Comparison of ENCODE assay signal across 8 cellular contexts in genomic region chr6:73518982-73519850, GRCh38. TPM values are rescaled to one million over a fixed set of nuclear protein-coding genes. Genes with fewer than 3 reads are reported as not detected.
DNase-seq lines count a peak whose midpoint lies in the region; ATAC-seq, FAIRE-seq and TF ChIP-seq lines count a peak whose summit lies in the region.
"Not testable (repeated sequence)": the region's sequence is repeated elsewhere in the genome, so short reads cannot be mapped to it uniquely, and the experiment has no call there.

No MANE protein-coding gene starts in this region.

- H3K79me2 ChIP-seq in DND-41 (ENCODE audit: insufficient read depth, low read length) (peaks cover 75% of the 10 kb centered on the region), Karpas-422 (ENCODE audit: low read length) (peaks cover 22% of the 10 kb centered on the region), K562 (ENCODE audit: control insufficient read depth, insufficient read depth, low read length) (peaks cover 75% of the 10 kb centered on the region), HepG2 (ENCODE audit: insufficient read depth, low read length) (peaks cover 28% of the 10 kb centered on the region)

- not testable (repeated sequence) for H3K27me3 ChIP-seq in DND-41 (ENCODE audit: insufficient read depth, low read length, poor library complexity); Karpas-422 (ENCODE audit: low read length); K562 (ENCODE audit: control insufficient read depth in 2 of 2, insufficient read depth in 2 of 2, low read length in 2 of 2); esophagus squamous epithelium; HepG2 (ENCODE audit: control insufficient read depth in 1 of 2, insufficient read depth in 2 of 2, low read length in 2 of 2); pancreas; transverse colon

- in situ Hi-C loops in K562 (cut with MboI); HepG2 (cut with HindIII; ENCODE audit: extremely low pct_ligation_motif_present, low pct_unique_long_range_greater_than_20kb): not testable (repeated sequence)
- in situ Hi-C loops in transverse colon (cut with MboI; ENCODE audit: low pct_ligation_motif_present in 1 of 4, low pct_unique_long_range_greater_than_20kb in 1 of 4, low sequenced_read_pairs in 3 of 4), result loop anchor here in 3 of 4 donors (10.0 to 25.0 kb wide), 2 partner anchors 86 to 93 kb away; no protein-coding TSS in a partner anchor

- not testable (repeated sequence) for H3K9me2 ChIP-seq in Karpas-422 (replicated peaks; ENCODE audit: insufficient read depth, low read length)

- TSS peak; percentile 38 for BruUV-seq in K562 (replicated peaks; lab: Mats Ljungman, UMichigan)
- BruUV-seq in HepG2 (replicated peaks; lab: Mats Ljungman, UMichigan), result TSS peak; percentile 52

- CTCF ChIA-PET in K562 (lab: Yijun Ruan, JAX; ENCODE audit: low intra/inter-chr PET ratio); HepG2 (lab: Yijun Ruan, JAX; ENCODE audit: low intra/inter-chr PET ratio, low total read pairs): not testable (repeated sequence)

- H3K4me3 ChIP-seq in DND-41 (ENCODE audit: low read depth in 1 of 2, low read length in 2 of 2), result peak overlapping the region; percentile 68 to 74; a peak in 3 of 4 replicates
- H3K4me3 ChIP-seq in Karpas-422 (ENCODE audit: low read length), result peak overlapping the region; percentile 99
- H3K4me3 ChIP-seq in WI38 (ENCODE audit: low read depth, low read length), result peak overlapping the region; percentile 99
- peak overlapping the region; percentile 80 for H3K4me3 ChIP-seq in K562
- H3K4me3 ChIP-seq in esophagus squamous epithelium, result peak overlapping the region; percentile 63 to 92 (median 82)
- H3K4me3 ChIP-seq in HepG2 (replicated peaks in 1 of 3; ENCODE audit: insufficient read depth in 1 of 3, low read depth in 2 of 3, low read length in 3 of 3), result peak overlapping the region; percentile 78 to 100 (median 97)
- H3K4me3 ChIP-seq in pancreas, result peak overlapping the region; percentile 64 to 85 (median 73)
- H3K4me3 ChIP-seq in transverse colon, result peak overlapping the region; percentile 78 to 95 (median 79)

- WGBS in K562 (ENCODE audit: insufficient coverage, low coverage, missing lambda C conversion rate), result 0% methylated on average over 5 of the region's 8 CpGs
- WGBS in esophagus squamous epithelium, 2 donors, result 0 to 4% methylated on average over 5 to 7 of the region's 8 CpGs
- WGBS in HepG2 (ENCODE audit: low lambda C conversion rate), result 4% methylated on average over 6 of the region's 8 CpGs
- 3 to 8% methylated on average over 7 of the region's 8 CpGs for WGBS in pancreas, 2 donors
- 0 to 5% methylated on average over 4 to 8 of the region's 8 CpGs for WGBS in transverse colon (ENCODE audit: low coverage in 1 of 2), 2 donors

- intact Hi-C loops in K562 (cut with micrococcal nuclease); esophagus squamous epithelium (cut with DNase I); HepG2 (cut with micrococcal nuclease; ENCODE audit: unreplicated experiment); transverse colon (cut with DNase I; ENCODE audit: low total_unique reads): not testable (repeated sequence)
- intact Hi-C loops in pancreas (cut with DNase I), result loop anchor here in 1 of 3 donors (5.0 kb wide), 1 partner anchor 93 kb away; no protein-coding TSS in a partner anchor

- H2AFZ ChIP-seq in DND-41 (ENCODE audit: low read depth, low read length); Karpas-422 (ENCODE audit: low read length); K562 (ENCODE audit: low read depth, low read length); HepG2 (ENCODE audit: low read length): not testable (repeated sequence)

- H3K27ac ChIP-seq in DND-41 (ENCODE audit: low read length) (peak overlapping the region; percentile 94), Karpas-422 (ENCODE audit: low read length) (peak overlapping the region; percentile 96), K562 (ENCODE audit: extremely low read depth, low read depth, low read length) (peak overlapping the region; percentile 96), esophagus squamous epithelium (peak overlapping the region; percentile 100), HepG2 (ENCODE audit: extremely low read length, insufficient read depth, low read length) (peak overlapping the region; percentile 100), pancreas (peak overlapping the region in 3 of 4 donors; percentile 98 to 99 (median 99)), transverse colon (peak overlapping the region; percentile 97 to 100 (median 99))

- not testable (repeated sequence) for TF ChIP-seq CTCF in DND-41 (IDR thresholded peaks at IDR 0.05; ENCODE audit: borderline replicate concordance, extremely low read depth, low read length, poor library complexity, severe bottlenecking); WI38 (IDR thresholded peaks at IDR 0.05; ENCODE audit: low read depth, low read length); K562 (IDR thresholded peaks at IDR 0.05 in 2 of 3, conservative IDR thresholded peaks at IDR 0.05 in 1 of 3; ENCODE audit: insufficient read depth in 2 of 3, low read depth in 1 of 3, low read length in 3 of 3); esophagus squamous epithelium (IDR thresholded peaks at IDR 0.05); HepG2 (CRISPR knock-in tag; IDR thresholded peaks at IDR 0.05); pancreas (IDR thresholded peaks at IDR 0.05); transverse colon (IDR thresholded peaks at IDR 0.05)

- POLR2A ChIA-PET in K562 (lab: Yijun Ruan, JAX) (interaction anchor here (0.6 to 5.2 kb wide), 29 partner anchors 11 to 958 kb away, joined by 3 to 91 read pairs (median 6); partner anchors contain the start of genes MTO1 and SLC17A5), HepG2 (lab: Yijun Ruan, JAX) (interaction anchor here (0.9 to 6.5 kb wide), 8 partner anchors 24 to 134 kb away, joined by 5 to 130 read pairs (median 28); partner anchors contain the start of genes MTO1 and SLC17A5)

- H3K9me3 ChIP-seq in DND-41 (ENCODE audit: insufficient read depth, low read length, severe bottlenecking); Karpas-422 (ENCODE audit: low read length); K562 (replicated peaks; ENCODE audit: control insufficient read depth, insufficient read depth, low read depth, low read length); esophagus squamous epithelium; HepG2 (ENCODE audit: low read length); pancreas; transverse colon: not testable (repeated sequence)

- DNase-seq in DND-41; K562 (ENCODE audit: extremely low read depth in 1 of 4, low spot score in 3 of 4); esophagus squamous epithelium (lab: John Stamatoyannopoulos, UW); HepG2 (ENCODE audit: low spot score); pancreas; transverse colon: not testable (repeated sequence)
- peak; percentile 57 for DNase-seq in Karpas-422

- TF ChIP-seq EP300 in K562 (IDR thresholded peaks at IDR 0.05; ENCODE audit: low read length); HepG2 (IDR thresholded peaks at IDR 0.05; ENCODE audit: low read depth in 2 of 2, low read length in 2 of 2); HepG2 (CRISPR knock-in tag; IDR thresholded peaks at IDR 0.05; ENCODE audit: borderline replicate concordance); transverse colon (IDR thresholded peaks at IDR 0.05; ENCODE audit: low read depth): not testable (repeated sequence)

- peak overlapping the region; percentile 82 for H3K4me2 ChIP-seq in DND-41 (ENCODE audit: insufficient read depth, low read length)
- peak overlapping the region; percentile 94 for H3K4me2 ChIP-seq in Karpas-422 (ENCODE audit: low read depth, low read length, poor library complexity, severe bottlenecking)
- peak overlapping the region; percentile 92 for H3K4me2 ChIP-seq in K562 (ENCODE audit: insufficient read depth, low read length)
- peak overlapping the region; percentile 88 for H3K4me2 ChIP-seq in HepG2 (ENCODE audit: low read depth, low read length)

- TF ChIP-seq POLR2A in K562 (conservative IDR thresholded peaks at IDR 0.05), result peak; percentile 24; the same call in 1 of the 2 replicates
- TF ChIP-seq POLR2A in esophagus squamous epithelium (IDR thresholded peaks at IDR 0.05); HepG2 (IDR thresholded peaks at IDR 0.05; ENCODE audit: insufficient read depth in 1 of 2, low read depth in 2 of 2, low read length in 2 of 2); transverse colon (IDR thresholded peaks at IDR 0.05): not testable (repeated sequence)

- H3K36me3 ChIP-seq in DND-41 (ENCODE audit: insufficient read depth, low read length) (peaks cover 60% of the 10 kb centered on the region), Karpas-422 (ENCODE audit: insufficient read depth, low read length) (peaks cover 49% of the 10 kb centered on the region), K562 (ENCODE audit: control insufficient read depth, insufficient read depth, low read length) (peaks cover 55% of the 10 kb centered on the region), esophagus squamous epithelium (peaks cover 9 to 59% (median 27%) of the 10 kb centered on the region in 3 donors), HepG2 (replicated peaks in 1 of 2; ENCODE audit: control insufficient read depth in 1 of 2, insufficient read depth in 2 of 2, low read length in 2 of 2) (peaks cover 7 to 33% of the 10 kb centered on the region in 2 experiments), pancreas (peaks cover 5 to 37% (median 11%) of the 10 kb centered on the region in 3 donors), transverse colon (peaks cover 0 to 22% (median 9%) of the 10 kb centered on the region in 4 donors)

- TF ChIP-seq RAD21 in K562 (CRISPR knock-in tag; conservative IDR thresholded peaks at IDR 0.05 in 1 of 2, IDR thresholded peaks at IDR 0.05 in 1 of 2); HepG2 (CRISPR knock-in tag; IDR thresholded peaks at IDR 0.05): not testable (repeated sequence)

- ATAC-seq in DND-41 (ENCODE audit: insufficient read depth, low read depth); K562; HepG2; pancreas: not testable (repeated sequence)

- not testable (repeated sequence) for H3K9me1 ChIP-seq in K562 (ENCODE audit: control insufficient read depth, insufficient read depth, low read length)

- not testable (repeated sequence) for FAIRE-seq in K562 (lab: Jason Lieb, UNC); HepG2 (lab: Jason Lieb, UNC); pancreas (lab: Jason Lieb, UNC)

- H3K9ac ChIP-seq in DND-41 (ENCODE audit: low read depth, low read length) (peak overlapping the region; percentile 98), Karpas-422 (ENCODE audit: low read length) (peak overlapping the region; percentile 100), K562 (ENCODE audit: insufficient read depth in 1 of 2, low read depth in 2 of 2, low read length in 2 of 2) (peak overlapping the region; percentile 99 to 100), HepG2 (ENCODE audit: insufficient read depth, low read depth, low read length) (peak overlapping the region; percentile 100)

- H3K4me1 ChIP-seq in DND-41 (ENCODE audit: insufficient read depth, low read length) (peaks cover 52% of the 10 kb centered on the region), Karpas-422 (ENCODE audit: low read length) (peaks cover 32% of the 10 kb centered on the region), esophagus squamous epithelium (peaks cover 12 to 76% (median 51%) of the 10 kb centered on the region in 3 donors), HepG2 (ENCODE audit: insufficient read depth, low read length) (peaks cover 43% of the 10 kb centered on the region), pancreas (peaks cover 9 to 29% (median 15%) of the 10 kb centered on the region in 3 donors), transverse colon (peaks cover 22 to 65% (median 38%) of the 10 kb centered on the region in 4 donors)
- not testable (repeated sequence) for H3K4me1 ChIP-seq in K562 (replicated peaks in 1 of 2; ENCODE audit: control insufficient read depth in 2 of 2, insufficient read depth in 2 of 2, low read length in 2 of 2)

- H4K20me1 ChIP-seq in DND-41 (ENCODE audit: insufficient read depth, low read length) (peaks cover 49% of the 10 kb centered on the region), Karpas-422 (ENCODE audit: insufficient read depth, low read depth, low read length) (peaks cover 19% of the 10 kb centered on the region), K562 (replicated peaks; ENCODE audit: control insufficient read depth, insufficient read depth, low read length) (peaks cover 38% of the 10 kb centered on the region), HepG2 (ENCODE audit: insufficient read depth, low read length) (peaks cover 55% of the 10 kb centered on the region)

RNA-seq across cellular contexts. Expression of gene EEF1A1, which starts 1.6 kb away (rescaled TPM):
- total RNA-seq in Karpas-422 (2014; rRNA removed; shearing (Covaris generic); ENCODE audit: low replicate concordance), result 10,549 and 10,623 TPM in 2 replicates
- 1,932 and 2,326 TPM in 2 replicates for total RNA-seq in K562 (2011; cell fraction: chromatin; rRNA removed; ENCODE audit: low replicate concordance)
- total RNA-seq in K562 (2011; cell fraction: nucleolus; rRNA removed), result 1,765 and 1,966 TPM in 2 replicates
- total RNA-seq in K562 (2011; cell fraction: nucleoplasm; rRNA removed), result 2,955 and 4,950 TPM in 2 replicates
- total RNA-seq in K562 (2014; rRNA removed) (8,400 and 9,577 TPM in 2 replicates), K562 (2014; rRNA removed; fragmentation: Illumina TruSeq; extraction: Trizol) (12,995 and 14,391 TPM in 2 replicates), K562 (2015; rRNA removed; fragmentation: Illumina TruSeq; extraction: Trizol) (12,931 and 13,052 TPM in 2 replicates), K562 (2021) (11,082 and 11,449 TPM in 2 replicates), esophagus squamous epithelium (over 10,000 TPM in 1 of 4 donors, 1,000 to 10,000 TPM in 3; 4,136 to 11,610 (median 7,059) TPM), HepG2 (2016; rRNA removed; fragmentation: Illumina TruSeq; extraction: Trizol) (13,726 and 19,145 TPM in 2 replicates), pancreas (over 10,000 TPM in 1 of 6 donors, 1,000 to 10,000 TPM in 5; 5,266 to 10,343 (median 8,842) TPM), transverse colon (1,000 to 10,000 TPM; 2,654 to 8,743 (median 5,443) TPM)
- polyA plus RNA-seq in K562 (2011; rRNA removed) (17,323 and 19,925 TPM in 2 replicates), K562 (2014; fragmentation: Illumina TruSeq; extraction: Trizol) (11,237 and 11,368 TPM in 2 replicates), K562 (2014; fragmentation: Nextera tagmentation; extraction: Ambion mirVana) (1,000 to 10,000 TPM; 6,453 to 7,909 TPM), K562 (2014; rRNA removed) (9,792 and 9,810 TPM in 2 replicates), HepG2 (2011; rRNA removed) (14,480 and 17,172 TPM in 2 replicates), pancreas (1,000 to 10,000 TPM; 5,006 to 5,774 TPM)
- polyA plus RNA-seq in K562 (2011; cell fraction: cytosol; rRNA removed), result 8,489 and 17,996 TPM in 2 replicates
- polyA plus RNA-seq in K562 (2011; cell fraction: nucleus; rRNA removed), result 2,973 and 6,796 TPM in 2 replicates
- polyA plus RNA-seq in K562 (2012), result 12,775 and 16,724 TPM in 2 replicates
- polyA minus RNA-seq in K562 (2011; rRNA and poly(A)+ RNA removed), result 13,120 and 13,707 TPM in 2 replicates
- 5,589 and 5,926 TPM in 2 replicates for polyA minus RNA-seq in K562 (2011; cell fraction: cytosol; rRNA and poly(A)+ RNA removed)
- polyA minus RNA-seq in K562 (2011; cell fraction: nucleus; rRNA and poly(A)+ RNA removed), result 792 and 2,209 TPM in 2 replicates
- 8,339 and 10,487 TPM in 2 replicates for total RNA-seq in HepG2 (2016; cell fraction: cytosol; rRNA removed; fragmentation: Illumina TruSeq; extraction: Trizol; ENCODE audit: low read depth)
- total RNA-seq in HepG2 (2016; cell fraction: insoluble cytoplasmic fraction; rRNA removed; fragmentation: Illumina TruSeq; extraction: Trizol), result 13,733 and 18,946 TPM in 2 replicates
- total RNA-seq in HepG2 (2016; cell fraction: membrane; rRNA removed; fragmentation: Illumina TruSeq; extraction: Trizol), result 28,006 and 33,792 TPM in 2 replicates
- total RNA-seq in HepG2 (2016; cell fraction: nucleus; rRNA removed; fragmentation: Illumina TruSeq; extraction: Trizol), result 5,621 and 5,952 TPM in 2 replicates
- 15,977 and 19,367 TPM in 2 replicates for polyA plus RNA-seq in HepG2 (2011; cell fraction: cytosol; rRNA removed)
- polyA plus RNA-seq in HepG2 (2011; cell fraction: nucleus; rRNA removed), result 3,845 and 5,107 TPM in 2 replicates
- 17,181 and 19,057 TPM in 2 replicates for polyA plus RNA-seq in HepG2 (2012)
- polyA plus RNA-seq in HepG2 (2016; cell fraction: cytosol; fragmentation: Illumina TruSeq; extraction: Trizol; ENCODE audit: low read depth), result 12,881 and 14,827 TPM in 2 replicates
- 16,271 and 16,577 TPM in 2 replicates for polyA plus RNA-seq in HepG2 (2016; cell fraction: insoluble cytoplasmic fraction; fragmentation: Illumina TruSeq; extraction: Trizol; ENCODE audit: low read depth)
- polyA plus RNA-seq in HepG2 (2016; cell fraction: membrane; fragmentation: Illumina TruSeq; extraction: Trizol; ENCODE audit: low read depth), result 23,858 and 27,229 TPM in 2 replicates
- polyA plus RNA-seq in HepG2 (2016; cell fraction: nucleus; fragmentation: Illumina TruSeq; extraction: Trizol; ENCODE audit: insufficient read depth, low read depth), result 6,994 and 7,179 TPM in 2 replicates
- polyA minus RNA-seq in HepG2 (2011; rRNA and poly(A)+ RNA removed; ENCODE audit: low replicate concordance), result 11,031 and 11,693 TPM in 2 replicates
- 6,843 and 8,738 TPM in 2 replicates for polyA minus RNA-seq in HepG2 (2011; cell fraction: cytosol; rRNA and poly(A)+ RNA removed)
- 1,924 and 3,380 TPM in 2 replicates for polyA minus RNA-seq in HepG2 (2011; cell fraction: nucleus; rRNA and poly(A)+ RNA removed)

RNA-seq across cellular contexts. Expression of gene MTO1, which starts 57.7 kb away (rescaled TPM):
- 42.9 and 65.9 TPM in 2 replicates for total RNA-seq in Karpas-422 (2014; rRNA removed; shearing (Covaris generic); ENCODE audit: low replicate concordance)
- 88.8 and 98.3 TPM in 2 replicates for total RNA-seq in K562 (2011; cell fraction: chromatin; rRNA removed; ENCODE audit: low replicate concordance)
- total RNA-seq in K562 (2011; cell fraction: nucleolus; rRNA removed), result 52.0 and 54.5 TPM in 2 replicates
- total RNA-seq in K562 (2011; cell fraction: nucleoplasm; rRNA removed), result 62.1 and 66.7 TPM in 2 replicates
- total RNA-seq in K562 (2014; rRNA removed) (49.5 and 49.8 TPM in 2 replicates), K562 (2014; rRNA removed; fragmentation: Illumina TruSeq; extraction: Trizol) (62.3 and 67.2 TPM in 2 replicates), K562 (2015; rRNA removed; fragmentation: Illumina TruSeq; extraction: Trizol) (55.2 and 60.1 TPM in 2 replicates), K562 (2021) (42.3 and 53.7 TPM in 2 replicates), esophagus squamous epithelium (10 to 100 TPM; 19.5 to 27.8 (median 24.3) TPM), HepG2 (2016; rRNA removed; fragmentation: Illumina TruSeq; extraction: Trizol) (31.9 and 45.3 TPM in 2 replicates), pancreas (10 to 100 TPM in 4 of 6 donors, 1 to 10 TPM in 2; 8.9 to 14.7 (median 10.6) TPM), transverse colon (10 to 100 TPM in 3 of 4 donors, 1 to 10 TPM in 1; 9.6 to 27.7 (median 22.2) TPM)
- polyA plus RNA-seq in K562 (2011; rRNA removed) (50.0 and 50.6 TPM in 2 replicates), K562 (2014; fragmentation: Illumina TruSeq; extraction: Trizol) (48.6 and 49.3 TPM in 2 replicates), K562 (2014; fragmentation: Nextera tagmentation; extraction: Ambion mirVana) (10 to 100 TPM; 33.4 to 55.1 TPM), K562 (2014; rRNA removed) (38.3 and 48.3 TPM in 2 replicates), HepG2 (2011; rRNA removed) (20.1 and 21.1 TPM in 2 replicates), pancreas (10 to 100 TPM in 1 of 2 donors, 1 to 10 TPM in 1; 8.8 to 11.4 TPM)
- polyA plus RNA-seq in K562 (2011; cell fraction: cytosol; rRNA removed), result 30.6 and 33.3 TPM in 2 replicates
- 118 and 132 TPM in 2 replicates for polyA plus RNA-seq in K562 (2011; cell fraction: nucleus; rRNA removed)
- 28.5 and 60.9 TPM in 2 replicates for polyA plus RNA-seq in K562 (2012)
- 71.5 and 81.2 TPM in 2 replicates for polyA minus RNA-seq in K562 (2011; rRNA and poly(A)+ RNA removed)
- polyA minus RNA-seq in K562 (2011; cell fraction: cytosol; rRNA and poly(A)+ RNA removed), result 24.5 and 28.9 TPM in 2 replicates
- 49.5 and 72.3 TPM in 2 replicates for polyA minus RNA-seq in K562 (2011; cell fraction: nucleus; rRNA and poly(A)+ RNA removed)
- 22.3 and 25.1 TPM in 2 replicates for total RNA-seq in HepG2 (2016; cell fraction: cytosol; rRNA removed; fragmentation: Illumina TruSeq; extraction: Trizol; ENCODE audit: low read depth)
- total RNA-seq in HepG2 (2016; cell fraction: insoluble cytoplasmic fraction; rRNA removed; fragmentation: Illumina TruSeq; extraction: Trizol), result 37.4 and 41.0 TPM in 2 replicates
- 19.9 and 21.1 TPM in 2 replicates for total RNA-seq in HepG2 (2016; cell fraction: membrane; rRNA removed; fragmentation: Illumina TruSeq; extraction: Trizol)
- total RNA-seq in HepG2 (2016; cell fraction: nucleus; rRNA removed; fragmentation: Illumina TruSeq; extraction: Trizol), result 42.8 and 50.4 TPM in 2 replicates
- 12.7 and 19.8 TPM in 2 replicates for polyA plus RNA-seq in HepG2 (2011; cell fraction: cytosol; rRNA removed)
- 39.9 and 40.2 TPM in 2 replicates for polyA plus RNA-seq in HepG2 (2011; cell fraction: nucleus; rRNA removed)
- 17.3 and 22.7 TPM in 2 replicates for polyA plus RNA-seq in HepG2 (2012)
- 7.2 and 7.4 TPM in 2 replicates for polyA plus RNA-seq in HepG2 (2016; cell fraction: cytosol; fragmentation: Illumina TruSeq; extraction: Trizol; ENCODE audit: low read depth)
- 29.9 and 32.7 TPM in 2 replicates for polyA plus RNA-seq in HepG2 (2016; cell fraction: insoluble cytoplasmic fraction; fragmentation: Illumina TruSeq; extraction: Trizol; ENCODE audit: low read depth)
- polyA plus RNA-seq in HepG2 (2016; cell fraction: membrane; fragmentation: Illumina TruSeq; extraction: Trizol; ENCODE audit: low read depth), result 10.1 and 12.3 TPM in 2 replicates
- polyA plus RNA-seq in HepG2 (2016; cell fraction: nucleus; fragmentation: Illumina TruSeq; extraction: Trizol; ENCODE audit: insufficient read depth, low read depth), result 58.4 and 66.5 TPM in 2 replicates
- polyA minus RNA-seq in HepG2 (2011; rRNA and poly(A)+ RNA removed; ENCODE audit: low replicate concordance), result 29.0 and 38.5 TPM in 2 replicates
- polyA minus RNA-seq in HepG2 (2011; cell fraction: cytosol; rRNA and poly(A)+ RNA removed), result 11.6 and 17.0 TPM in 2 replicates
- polyA minus RNA-seq in HepG2 (2011; cell fraction: nucleus; rRNA and poly(A)+ RNA removed), result 54.2 and 59.1 TPM in 2 replicates
